Comparison of ENCODE assay signal across 33 cellular contexts in the genomic region with DNA sequence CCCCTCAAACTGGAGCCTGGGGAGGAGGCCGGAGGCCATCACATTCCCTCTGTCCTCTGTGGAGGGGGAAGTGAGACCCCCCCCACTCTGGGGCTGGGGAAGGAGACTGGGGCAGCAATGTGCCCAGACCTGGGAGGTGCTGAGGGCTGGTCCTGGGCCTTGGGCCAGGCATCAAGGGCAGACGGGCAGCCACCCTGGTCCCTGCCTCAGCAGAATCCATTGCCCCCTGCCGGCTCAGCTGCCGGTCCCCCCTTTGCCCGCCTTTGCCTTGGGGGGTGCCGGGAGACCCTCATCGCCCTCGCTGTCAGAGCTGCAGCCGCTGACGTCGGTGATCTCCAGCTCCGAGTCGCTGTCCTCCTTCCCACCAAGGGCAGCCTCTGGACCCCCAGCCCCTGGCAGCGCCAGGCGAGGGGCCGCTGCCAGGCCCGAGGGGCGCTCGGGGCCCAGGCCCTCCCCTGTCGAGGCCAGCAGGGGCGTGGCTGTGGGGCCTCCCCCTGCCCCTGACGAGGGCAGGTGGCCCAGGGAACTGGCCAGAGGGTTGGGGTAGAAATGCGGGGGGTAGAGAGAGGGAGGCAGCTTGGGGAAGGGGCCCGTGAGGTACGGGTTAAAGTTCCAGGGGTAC. TPM values are rescaled to one million over a fixed set of nuclear protein-coding genes. Genes with fewer than 3 reads are reported as not detected.
"Had no signal": no experiment of that assay in that cellular context is flagged by ENCODE, and none has a peak within 500 bp of the region (broad histone marks: within the 10 kb centered on the region; RNA-seq: fewer than 3 reads in every experiment).

No MANE protein-coding gene starts in this region.

- H3K79me2 ChIP-seq: hepatocyte had no signal

- H2AFZ ChIP-seq: hepatocyte, neural progenitor cell had no signal

- H3K9ac ChIP-seq: neural progenitor cell had no signal

- H3K4me2 ChIP-seq: hepatocyte, neural progenitor cell had no signal

- ATAC-seq: foreskin keratinocyte; gastroesophageal sphincter; heart left ventricle; left lobe of liver; naive thymus-derived CD4-positive, alpha-beta T cell; stimulated activated effector memory CD8-positive, alpha-beta T cell treated with anti-CD3 and anti-CD28 coated beads, Interleukin-12 subunit alpha, Interleukin-12 subunit beta, amount 100 ng/mL, for 72 hours had no signal

- H3K27ac Mint-ChIP-seq: endodermal cell, mesothelial cell of epicardium, nephron, neural progenitor cell had no signal

- H3K4me3 Mint-ChIP-seq: endodermal cell; mesothelial cell of epicardium; nephron; neural progenitor cell; stimulated activated effector memory CD8-positive, alpha-beta T cell treated with anti-CD3 and anti-CD28 coated beads, Interleukin-12 subunit alpha, Interleukin-12 subunit beta, amount 100 ng/mL, for 72 hours; stimulated activated naive CD8-positive, alpha-beta T cell treated with anti-CD3 and anti-CD28 coated beads, Interleukin-15, Interleukin-2, amounts not matched to agents 100 ng/mL and 50 ng/mL, for 24 hours had no signal

- H3K27ac ChIP-seq: dorsolateral prefrontal cortex, epithelial cell of prostate, esophagus muscularis mucosa, foreskin keratinocyte, gastroesophageal sphincter, heart left ventricle, hepatocyte, neural progenitor cell, prostate gland, right atrium auricular region, sigmoid colon, thoracic aorta, tibial nerve, upper lobe of left lung had no signal

- DNase-seq: dorsolateral prefrontal cortex; effector CD4-positive, alpha-beta T cell; endodermal cell; foreskin keratinocyte; heart left ventricle; kidney; mesenchymal stem cell; nucleus accumbens; sigmoid colon; stimulated activated CD4-positive, alpha-beta T cell treated with anti-CD3 and anti-CD28 coated beads, Interleukin-2, amount 100 ng/mL, for 24 hours; stimulated activated CD4-positive, alpha-beta T cell treated with anti-CD3 and anti-CD28 coated beads, Interleukin-4, amount 100 ng/mL, for 24 hours had no signal

- H3K36me3 ChIP-seq: neural progenitor cell had no signal

- FAIRE-seq: colon, kidney, urothelium cell line had no signal

- H3K4me1 Mint-ChIP-seq: mesothelial cell of epicardium had no signal

- H3K4me1 ChIP-seq: foreskin keratinocyte had no signal

- H3K9me3 Mint-ChIP-seq: endodermal cell; mesothelial cell of epicardium; nephron; neural progenitor cell; stimulated activated effector memory CD8-positive, alpha-beta T cell treated with anti-CD3 and anti-CD28 coated beads, Interleukin-12 subunit alpha, Interleukin-12 subunit beta, amount 100 ng/mL, for 72 hours; stimulated activated naive CD8-positive, alpha-beta T cell treated with anti-CD3 and anti-CD28 coated beads, Interleukin-15, Interleukin-2, amounts not matched to agents 100 ng/mL and 50 ng/mL, for 24 hours had no signal

- H3K9me3 ChIP-seq: esophagus muscularis mucosa, gastroesophageal sphincter, heart left ventricle, prostate gland, right atrium auricular region, sigmoid colon, thoracic aorta, tibial nerve, upper lobe of left lung had no signal

- H3K4me3 ChIP-seq: dorsolateral prefrontal cortex, esophagus muscularis mucosa, gastroesophageal sphincter, heart left ventricle, hepatocyte, lung, neural progenitor cell, prostate gland, right atrium auricular region, sigmoid colon, thoracic aorta, tibial nerve, upper lobe of left lung had no signal

RNA-seq across cellular contexts. Expression of a gene that starts 20.1 kb away (rescaled TPM):
- total RNA-seq: foreskin keratinocyte, gastroesophageal sphincter, left lobe of liver, liver, right atrium auricular region, sigmoid colon, skeletal muscle tissue had no signal
- polyA plus RNA-seq: heart left ventricle; hepatocyte; liver; naive thymus-derived CD4-positive, alpha-beta T cell had no signal

RNA-seq across cellular contexts. Expression of a gene that starts 31.0 kb away (rescaled TPM):
- total RNA-seq: endodermal cell, osteocyte, sigmoid colon, thoracic aorta, tibial nerve had no signal
